9 cellular contexts compared by ENCODE assay signal in the genomic region with DNA sequence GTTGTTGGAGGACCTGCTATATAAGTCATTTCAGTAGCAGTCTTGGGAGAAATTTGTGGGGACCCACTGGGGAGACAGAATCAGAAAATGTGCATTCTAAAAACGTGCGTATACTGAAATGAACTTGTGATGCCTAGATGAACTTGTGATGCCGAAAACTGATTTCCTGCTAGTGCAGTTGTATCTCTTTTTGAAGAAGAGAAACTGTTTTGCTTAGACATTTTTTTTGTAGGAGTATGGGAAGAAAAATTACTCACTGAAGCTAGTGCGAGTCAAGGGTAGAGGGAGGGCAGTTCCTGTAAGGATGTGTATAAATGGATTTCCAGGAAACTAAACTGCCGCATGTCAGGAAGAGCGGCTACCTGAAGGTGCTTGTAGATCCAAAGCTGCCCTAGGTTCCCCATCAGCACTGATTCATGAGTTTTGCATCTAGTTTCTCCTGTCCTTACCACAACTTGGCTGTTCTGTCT. TPM values are rescaled to one million over a fixed set of nuclear protein-coding genes. Genes with fewer than 3 reads are reported as not detected.
DNase-seq lines count a peak whose midpoint lies in the region; TF ChIP-seq lines count a peak whose summit lies in the region.
"Had no signal": no experiment of that assay in that cellular context is flagged by ENCODE, and none has a peak within 500 bp of the region (broad histone marks: within the 10 kb centered on the region; RNA-seq: fewer than 3 reads in every experiment).

No MANE protein-coding gene starts in this region.

- H3K9me3 Mint-ChIP-seq in activated naive CD4-positive, alpha-beta T cell treated with anti-CD3 and anti-CD28 coated beads, Interleukin-2, amount 50 U/mL, for 24 hours: no peaks in the 10 kb centered on the region

- in situ Hi-C loops in GM13977 (cut with MboI; ENCODE audit: low pct_unique_long_range_greater_than_20kb, low sequenced_read_pairs, unreplicated experiment): no loop called here

- intact Hi-C loops in left ventricle myocardium inferior (cut with micrococcal nuclease): no loop called here
- intact Hi-C loops in tibial artery (cut with DNase I; ENCODE audit: low total_unique reads): no loop called here

- H3K27me3 Mint-ChIP-seq in activated naive CD4-positive, alpha-beta T cell treated with anti-CD3 and anti-CD28 coated beads, Interleukin-2, amount 50 U/mL, for 24 hours: no peaks in the 10 kb centered on the region

- no peaks in the 10 kb centered on the region for H3K9me3 ChIP-seq in left ventricle myocardium inferior (replicated peaks)
- no peaks in the 10 kb centered on the region for H3K9me3 ChIP-seq in tibial artery

- DNase-seq in activated naive CD4-positive, alpha-beta T cell treated with anti-CD3 and anti-CD28 coated beads, Interleukin-2, amount 50 U/mL, for 16 hours: no peak
- DNase-seq in left ventricle myocardium inferior (no peak), tibial artery (no peak), GM13977 (ENCODE audit: low spot score) (no peak), NCI-H526 treated with DMSO at 0.1 percent for 48 hours (lab: John Stamatoyannopoulos, UW) (no peak), amygdala (lab: John Stamatoyannopoulos, UW) (no peak)
- DNase-seq: NCI-H526 had no signal

- peak overlapping the region; percentile 70 for H3K4me3 Mint-ChIP-seq in activated naive CD4-positive, alpha-beta T cell treated with anti-CD3 and anti-CD28 coated beads, Interleukin-2, amount 50 U/mL, for 24 hours

- H3K27me3 ChIP-seq in left ventricle myocardium inferior (ENCODE audit: low read depth) (no peaks in the 10 kb centered on the region), tibial artery (no peaks in the 10 kb centered on the region)

- peaks cover 40% of the 10 kb centered on the region for H3K4me1 Mint-ChIP-seq in activated naive CD4-positive, alpha-beta T cell treated with anti-CD3 and anti-CD28 coated beads, Interleukin-2, amount 50 U/mL, for 24 hours

- peaks cover 24% of the 10 kb centered on the region for H3K4me1 ChIP-seq in left ventricle myocardium inferior
- peaks cover 0 to 37% (median 6%) of the 10 kb centered on the region in 4 donors for H3K4me1 ChIP-seq in tibial artery

- peak overlapping the region; percentile 63 for H3K27ac Mint-ChIP-seq in activated naive CD4-positive, alpha-beta T cell treated with anti-CD3 and anti-CD28 coated beads, Interleukin-2, amount 50 U/mL, for 24 hours

- H3K4me3 ChIP-seq in WI38 (ENCODE audit: low read depth, low read length): peak overlapping the region; percentile 38
- H3K4me3 ChIP-seq in left ventricle myocardium inferior: peak overlapping the region; percentile 59
- peak overlapping the region; percentile 29 to 37 for H3K4me3 ChIP-seq in tibial artery

- peak overlapping the region; percentile 82 for H3K27ac ChIP-seq in left ventricle myocardium inferior (replicated peaks)
- H3K27ac ChIP-seq in tibial artery: peak overlapping the region; percentile 64 to 71

- H3K36me3 ChIP-seq in left ventricle myocardium inferior: no peaks in the 10 kb centered on the region
- H3K36me3 ChIP-seq in tibial artery: no peaks in the 10 kb centered on the region

- H3K36me3 Mint-ChIP-seq in activated naive CD4-positive, alpha-beta T cell treated with anti-CD3 and anti-CD28 coated beads, Interleukin-2, amount 50 U/mL, for 24 hours: peaks cover 34% of the 10 kb centered on the region

- TF ChIP-seq CTCF in WI38 (IDR thresholded peaks at IDR 0.05; ENCODE audit: low read depth, low read length): no peak
- no peak for TF ChIP-seq CTCF in left ventricle myocardium inferior (IDR thresholded peaks at IDR 0.05; ENCODE audit: borderline replicate concordance)
- TF ChIP-seq CTCF in tibial artery (IDR thresholded peaks at IDR 0.05): no peak
- TF ChIP-seq CTCF in GM13977 (IDR thresholded peaks at IDR 0.05; ENCODE audit: extremely low read depth, insufficient read depth, missing control alignments): no peak

RNA-seq across cellular contexts. Expression of a gene that starts 25.4 kb away (rescaled TPM):
- 1.1 TPM for total RNA-seq in left ventricle myocardium inferior
